Comparison of ENCODE assay signal across 8 cellular contexts in the genomic region with DNA sequence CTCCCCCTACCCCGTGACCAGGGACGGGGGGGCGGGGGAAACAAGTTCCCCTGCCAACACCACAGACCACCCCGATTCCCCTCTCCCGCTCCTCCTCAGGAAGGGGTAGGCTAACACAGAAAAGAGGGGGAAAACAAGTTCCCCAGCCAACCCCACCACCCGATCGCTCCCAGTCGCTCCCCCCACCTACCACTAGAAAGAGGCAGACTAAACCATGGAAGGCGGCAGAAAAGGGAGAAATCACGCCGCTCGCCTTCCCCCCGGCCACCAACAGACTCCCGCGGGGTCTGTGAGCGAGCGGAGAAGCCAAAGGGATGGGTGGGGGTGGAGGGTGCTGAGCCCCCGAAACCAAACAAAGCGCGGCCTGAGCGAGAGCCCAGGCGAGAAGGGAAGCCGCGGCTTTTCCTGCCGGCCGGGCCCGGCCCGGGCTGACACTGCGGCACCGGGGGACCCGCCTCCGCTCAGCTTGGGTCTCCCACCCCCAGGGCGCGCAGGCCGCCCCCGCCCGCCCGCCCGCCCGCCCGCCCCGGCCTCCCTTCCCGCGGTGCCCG. TPM values are rescaled to one million over a fixed set of nuclear protein-coding genes. Genes with fewer than 3 reads are reported as not detected.
A peak's percentile ranks its signal among the peaks of the same experiment; 100 is the strongest.
DNase-seq lines count a peak whose midpoint lies in the region; ATAC-seq and TF ChIP-seq lines count a peak whose summit lies in the region.

No MANE protein-coding gene starts in this region.

- DNase-seq in Caco-2 (peak; percentile 40 to 55), Peyer's patch (peak; percentile 51 to 66 (median 65)), astrocyte of the cerebellum (ENCODE audit: low read depth) (no peak)

- H3K27ac Mint-ChIP-seq in Caco-2 (ENCODE audit: unreplicated experiment), result peak overlapping the region; percentile 95

- H3K27me3 ChIP-seq in Caco-2 (replicated peaks; ENCODE audit: control insufficient read depth, insufficient read depth, low read length) (no peaks in the 10 kb centered on the region), Peyer's patch (no peaks in the 10 kb centered on the region), iPS-18a (ENCODE audit: control insufficient read depth, insufficient read depth, low read length) (no peaks in the 10 kb centered on the region), skeletal muscle satellite cell (ENCODE audit: control insufficient read depth, insufficient read depth, low read length) (no peaks in the 10 kb centered on the region)

- POLR2A ChIA-PET in Caco-2 (lab: Charles Lee), result no interaction called here

- no peaks in the 10 kb centered on the region for H3K9me3 Mint-ChIP-seq in Caco-2 (ENCODE audit: unreplicated experiment)

- no TSS peak for BruUV-seq in Caco-2 (replicated peaks; lab: Mats Ljungman, UMichigan)

- TF ChIP-seq CTCF in Caco-2 (IDR thresholded peaks at IDR 0.05; ENCODE audit: insufficient read depth in 1 of 2, low read depth in 1 of 2, low read length in 1 of 2, severe bottlenecking in 1 of 2, unreplicated experiment in 1 of 2) (no peak), Peyer's patch (IDR thresholded peaks at IDR 0.05) (no peak), astrocyte of the cerebellum (IDR thresholded peaks at IDR 0.05; ENCODE audit: low read depth, low read length, missing control alignments) (no peak)

- in situ Hi-C loops in astrocyte of the cerebellum (cut with HindIII; ENCODE audit: low sequenced_read_pairs), result no loop called here

- H3K27ac ChIP-seq in Peyer's patch (peak overlapping the region; percentile 94 to 99 (median 97)), iPS-18a (ENCODE audit: low read length) (peak overlapping the region; percentile 35)

- intact Hi-C loops in Caco-2 (cut with micrococcal nuclease; ENCODE audit: unreplicated experiment), result loop anchor here (5.0 kb wide), 3 partner anchors 48 to 517 kb away; partner anchors contain the start of gene MSH6

- H3K36me3 Mint-ChIP-seq in Caco-2 (ENCODE audit: insufficient read depth, unreplicated experiment), result peaks cover 24% of the 10 kb centered on the region

- H3K27me3 Mint-ChIP-seq in Caco-2 (ENCODE audit: insufficient read depth, unreplicated experiment), result no peaks in the 10 kb centered on the region

- no peak for TF ChIP-seq POLR2A in Peyer's patch (IDR thresholded peaks at IDR 0.05)

- peak overlapping the region; percentile 68 for H3K4me3 ChIP-seq in Caco-2 (ENCODE audit: low read depth, low read length)
- H3K4me3 ChIP-seq in Peyer's patch, result peak overlapping the region; percentile 72 to 96 (median 86)
- H3K4me3 ChIP-seq in astrocyte of the cerebellum (ENCODE audit: low read depth, low read length), result peak overlapping the region; percentile 95
- H3K4me3 ChIP-seq in iPS-18a (ENCODE audit: low read length), result peak overlapping the region; percentile 82
- H3K4me3 ChIP-seq in skeletal muscle satellite cell (ENCODE audit: low read length), result peak overlapping the region; percentile 96

- H3K9ac ChIP-seq in iPS-18a (ENCODE audit: low read length), result peak overlapping the region; percentile 90
- H3K9ac ChIP-seq in skeletal muscle satellite cell (ENCODE audit: low read depth, low read length), result peak overlapping the region; percentile 98

- peaks cover 6% of the 10 kb centered on the region for H3K4me1 ChIP-seq in Caco-2
- peaks cover 0 to 12% (median 0%) of the 10 kb centered on the region in 4 donors for H3K4me1 ChIP-seq in Peyer's patch
- peaks cover 19% of the 10 kb centered on the region for H3K4me1 ChIP-seq in iPS-18a (ENCODE audit: control insufficient read depth, low read depth, low read length)
- peaks cover 23% of the 10 kb centered on the region for H3K4me1 ChIP-seq in skeletal muscle satellite cell (ENCODE audit: control insufficient read depth, insufficient read depth, low read length)

- peak overlapping the region; percentile 93 for H3K4me2 ChIP-seq in skeletal muscle satellite cell (ENCODE audit: low read length)

- peak overlapping the region; percentile 93 for H3K4me3 Mint-ChIP-seq in Caco-2 (ENCODE audit: unreplicated experiment)

- ATAC-seq in GM21528 (IDR thresholded peaks at IDR 0.05; ENCODE audit: low FRiP score, unreplicated experiment) (peak; percentile 12), GM19452 (IDR thresholded peaks at IDR 0.05; ENCODE audit: unreplicated experiment) (no peak), HG02840 (IDR thresholded peaks at IDR 0.05; ENCODE audit: low FRiP score, unreplicated experiment) (no peak)

- no peaks in the 10 kb centered on the region for H3K36me3 ChIP-seq in Caco-2 (ENCODE audit: control insufficient read depth, insufficient read depth, low read length)
- no peaks in the 10 kb centered on the region for H3K36me3 ChIP-seq in Peyer's patch
- H3K36me3 ChIP-seq in iPS-18a (ENCODE audit: control insufficient read depth, low read depth, low read length), result no peaks in the 10 kb centered on the region
- H3K36me3 ChIP-seq in skeletal muscle satellite cell (ENCODE audit: insufficient read depth, low read length), result no peaks in the 10 kb centered on the region

- CTCF ChIA-PET in Caco-2 (lab: Charles Lee), result no interaction called here

- H3K9me3 ChIP-seq in Caco-2 (no peaks in the 10 kb centered on the region), Peyer's patch (no peaks in the 10 kb centered on the region), iPS-18a (ENCODE audit: control insufficient read depth, low read depth, low read length) (no peaks in the 10 kb centered on the region), skeletal muscle satellite cell (replicated peaks; ENCODE audit: low read length) (no peaks in the 10 kb centered on the region)

- H3K4me1 Mint-ChIP-seq in Caco-2 (ENCODE audit: low read depth, unreplicated experiment), result peaks cover 10% of the 10 kb centered on the region

RNA-seq across cellular contexts. Expression of gene FBXO11, which starts 1.3 kb away (rescaled TPM):
- total RNA-seq in Caco-2 (2022) (57.2 and 60.5 TPM in 2 replicates), Peyer's patch (10 to 100 TPM; 43.0 to 77.2 (median 51.3) TPM)
- 25.3 and 32.8 TPM in 2 replicates for total RNA-seq in skeletal muscle satellite cell (2012; rRNA removed)
